Comparison of ENCODE assay signal across 1 cellular context in the genomic region with DNA sequence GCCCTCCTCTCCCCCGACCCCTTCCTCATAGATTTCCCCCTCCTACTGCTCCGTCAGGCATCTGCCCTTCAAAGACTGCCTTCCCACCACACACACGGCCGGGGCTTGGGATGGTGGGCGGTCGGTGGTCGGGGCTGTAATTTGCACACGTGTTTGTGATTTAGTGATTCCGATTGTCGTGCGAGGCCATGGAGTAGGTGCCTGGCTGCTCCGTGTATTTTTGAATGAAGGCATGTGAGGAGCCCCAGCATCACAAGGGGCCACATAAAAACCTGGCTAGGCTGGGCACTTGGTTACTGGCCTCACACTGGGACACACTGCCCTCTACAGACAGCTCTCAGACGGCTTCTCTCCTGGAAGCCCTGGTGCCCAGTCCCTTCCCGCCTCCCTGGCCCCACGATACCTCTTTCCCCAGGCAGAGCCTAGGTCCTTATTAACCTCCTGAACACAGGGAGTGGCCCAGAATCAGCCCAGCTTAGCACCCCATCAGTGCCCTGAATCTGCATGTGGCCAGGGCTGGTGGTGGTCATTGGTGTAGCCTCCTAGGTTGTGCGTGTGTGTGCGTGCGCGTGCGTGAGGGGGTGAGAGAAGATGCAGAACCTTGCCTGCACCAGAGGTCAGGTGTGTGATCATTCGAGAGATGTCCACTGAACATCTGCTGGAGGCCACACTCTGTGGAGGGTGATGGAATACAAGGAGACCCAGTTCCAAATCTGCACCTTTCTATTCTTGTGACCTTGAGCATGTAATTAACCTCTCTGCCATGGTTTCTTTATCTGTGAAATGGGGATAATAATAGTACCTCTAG.
TF ChIP-seq lines count a peak whose summit lies in the region.

No MANE protein-coding gene starts in this region.

TF ChIP-seq in HepG2, 621 proteins besides CTCF, POLR2A, EP300 and RAD21 (continues in another document):
- peak; percentile 70 for TF ChIP-seq CBX1 (IDR thresholded peaks at IDR 0.05; ENCODE audit: low read depth)
- TF ChIP-seq, protein P1, sequence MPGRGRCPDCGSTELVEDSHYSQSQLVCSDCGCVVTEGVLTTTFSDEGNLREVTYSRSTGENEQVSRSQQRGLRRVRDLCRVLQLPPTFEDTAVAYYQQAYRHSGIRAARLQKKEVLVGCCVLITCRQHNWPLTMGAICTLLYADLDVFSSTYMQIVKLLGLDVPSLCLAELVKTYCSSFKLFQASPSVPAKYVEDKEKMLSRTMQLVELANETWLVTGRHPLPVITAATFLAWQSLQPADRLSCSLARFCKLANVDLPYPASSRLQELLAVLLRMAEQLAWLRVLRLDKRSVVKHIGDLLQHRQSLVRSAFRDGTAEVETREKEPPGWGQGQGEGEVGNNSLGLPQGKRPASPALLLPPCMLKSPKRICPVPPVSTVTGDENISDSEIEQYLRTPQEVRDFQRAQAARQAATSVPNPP (CRISPR knock-in tag; IDR thresholded peaks at IDR 0.05), result no peak
- TF ChIP-seq ZNF34 (CRISPR knock-in tag; IDR thresholded peaks at IDR 0.05; ENCODE audit: borderline replicate concordance), result no peak
- peak; percentile 96 for TF ChIP-seq ZBTB38 (CRISPR knock-in tag; IDR thresholded peaks at IDR 0.05)
- TF ChIP-seq ARID2 (CRISPR knock-in tag; IDR thresholded peaks at IDR 0.05; ENCODE audit: borderline replicate concordance), result peak; percentile 85; the same call in 1 of the 2 replicates
- TF ChIP-seq, protein P2, sequence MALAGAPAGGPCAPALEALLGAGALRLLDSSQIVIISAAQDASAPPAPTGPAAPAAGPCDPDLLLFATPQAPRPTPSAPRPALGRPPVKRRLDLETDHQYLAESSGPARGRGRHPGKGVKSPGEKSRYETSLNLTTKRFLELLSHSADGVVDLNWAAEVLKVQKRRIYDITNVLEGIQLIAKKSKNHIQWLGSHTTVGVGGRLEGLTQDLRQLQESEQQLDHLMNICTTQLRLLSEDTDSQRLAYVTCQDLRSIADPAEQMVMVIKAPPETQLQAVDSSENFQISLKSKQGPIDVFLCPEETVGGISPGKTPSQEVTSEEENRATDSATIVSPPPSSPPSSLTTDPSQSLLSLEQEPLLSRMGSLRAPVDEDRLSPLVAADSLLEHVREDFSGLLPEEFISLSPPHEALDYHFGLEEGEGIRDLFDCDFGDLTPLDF (CRISPR knock-in tag; IDR thresholded peaks at IDR 0.05), result 0 out of 2 replicates have a peak, but pooled peaks have one; percentile 49
- TF ChIP-seq ZNF160 (CRISPR knock-in tag; IDR thresholded peaks at IDR 0.05), result peak; percentile 61; the same call in 1 of the 2 replicates
- no peak for TF ChIP-seq TBX3 (IDR thresholded peaks at IDR 0.05; ENCODE audit: borderline replicate concordance)
- TF ChIP-seq CHD4 (IDR thresholded peaks at IDR 0.05; ENCODE audit: borderline replicate concordance, low read length), result peak; percentile 74; the same call in 1 of the 2 replicates
- no peak for TF ChIP-seq NR3C1 (CRISPR knock-in tag; IDR thresholded peaks at IDR 0.05)
- no peak for TF ChIP-seq SMARCE1 (IDR thresholded peaks at IDR 0.05; ENCODE audit: borderline replicate concordance)
- peak; percentile 41; the same call in 1 of the 2 replicates for TF ChIP-seq KDM4B (CRISPR knock-in tag; IDR thresholded peaks at IDR 0.05)
- TF ChIP-seq, protein P3, sequence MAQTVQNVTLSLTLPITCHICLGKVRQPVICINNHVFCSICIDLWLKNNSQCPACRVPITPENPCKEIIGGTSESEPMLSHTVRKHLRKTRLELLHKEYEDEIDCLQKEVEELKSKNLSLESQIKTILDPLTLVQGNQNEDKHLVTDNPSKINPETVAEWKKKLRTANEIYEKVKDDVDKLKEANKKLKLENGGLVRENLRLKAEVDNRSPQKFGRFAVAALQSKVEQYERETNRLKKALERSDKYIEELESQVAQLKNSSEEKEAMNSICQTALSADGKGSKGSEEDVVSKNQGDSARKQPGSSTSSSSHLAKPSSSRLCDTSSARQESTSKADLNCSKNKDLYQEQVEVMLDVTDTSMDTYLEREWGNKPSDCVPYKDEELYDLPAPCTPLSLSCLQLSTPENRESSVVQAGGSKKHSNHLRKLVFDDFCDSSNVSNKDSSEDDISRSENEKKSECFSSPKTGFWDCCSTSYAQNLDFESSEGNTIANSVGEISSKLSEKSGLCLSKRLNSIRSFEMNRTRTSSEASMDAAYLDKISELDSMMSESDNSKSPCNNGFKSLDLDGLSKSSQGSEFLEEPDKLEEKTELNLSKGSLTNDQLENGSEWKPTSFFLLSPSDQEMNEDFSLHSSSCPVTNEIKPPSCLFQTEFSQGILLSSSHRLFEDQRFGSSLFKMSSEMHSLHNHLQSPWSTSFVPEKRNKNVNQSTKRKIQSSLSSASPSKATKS (CRISPR knock-in tag; IDR thresholded peaks at IDR 0.05), result no peak
- TF ChIP-seq NR2C2 (CRISPR knock-in tag; IDR thresholded peaks at IDR 0.05; ENCODE audit: borderline replicate concordance), result peak; percentile 59
- TF ChIP-seq MATR3 (CRISPR knock-in tag; IDR thresholded peaks at IDR 0.05), result no peak
- no peak for TF ChIP-seq RBFOX2 (IDR thresholded peaks at IDR 0.05; ENCODE audit: low read depth, low read length)
- peak; percentile 81 for TF ChIP-seq MYC (CRISPR knock-in tag; IDR thresholded peaks at IDR 0.05; ENCODE audit: borderline replicate concordance)
- TF ChIP-seq ZBTB8A (CRISPR knock-in tag; IDR thresholded peaks at IDR 0.05; ENCODE audit: borderline replicate concordance, low read depth), result 0 out of 2 replicates have a peak, but pooled peaks have one; percentile 40
- peak; percentile 86 for TF ChIP-seq ZNF121 (CRISPR knock-in tag; IDR thresholded peaks at IDR 0.05)
- TF ChIP-seq, protein P4, sequence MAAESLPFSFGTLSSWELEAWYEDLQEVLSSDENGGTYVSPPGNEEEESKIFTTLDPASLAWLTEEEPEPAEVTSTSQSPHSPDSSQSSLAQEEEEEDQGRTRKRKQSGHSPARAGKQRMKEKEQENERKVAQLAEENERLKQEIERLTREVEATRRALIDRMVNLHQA (CRISPR knock-in tag; IDR thresholded peaks at IDR 0.05), result peak; percentile 24; the same call in 1 of the 2 replicates
- TF ChIP-seq BHLHE40 (IDR thresholded peaks at IDR 0.05; ENCODE audit: low read length), result no peak
- TF ChIP-seq ZNF776 (CRISPR knock-in tag; IDR thresholded peaks at IDR 0.05), result peak; percentile 38; the same call in 1 of the 2 replicates
- no peak for TF ChIP-seq ZNF17 (CRISPR knock-in tag; IDR thresholded peaks at IDR 0.05)
- peak; percentile 86; the same call in 1 of the 2 replicates for TF ChIP-seq PAX8 (CRISPR knock-in tag; IDR thresholded peaks at IDR 0.05; ENCODE audit: borderline replicate concordance)
- no peak; the same call in 1 of the 2 replicates for TF ChIP-seq MTF2 (CRISPR knock-in tag; IDR thresholded peaks at IDR 0.05; ENCODE audit: borderline replicate concordance)
- peak; percentile 81 for TF ChIP-seq IKZF4 (CRISPR knock-in tag; IDR thresholded peaks at IDR 0.05; ENCODE audit: borderline replicate concordance, low read depth, not compliant biosample characterization)
- TF ChIP-seq NFIC (IDR thresholded peaks at IDR 0.05; ENCODE audit: low read length), result no peak
- TF ChIP-seq ZNF337 (CRISPR knock-in tag; IDR thresholded peaks at IDR 0.05; ENCODE audit: borderline replicate concordance, low read depth), result no peak
- TF ChIP-seq KDM2A (CRISPR knock-in tag; IDR thresholded peaks at IDR 0.05; ENCODE audit: borderline replicate concordance, low read depth), result peak; percentile 74
- no peak for TF ChIP-seq KLF16 (CRISPR knock-in tag; IDR thresholded peaks at IDR 0.05)
- TF ChIP-seq, protein P5, sequence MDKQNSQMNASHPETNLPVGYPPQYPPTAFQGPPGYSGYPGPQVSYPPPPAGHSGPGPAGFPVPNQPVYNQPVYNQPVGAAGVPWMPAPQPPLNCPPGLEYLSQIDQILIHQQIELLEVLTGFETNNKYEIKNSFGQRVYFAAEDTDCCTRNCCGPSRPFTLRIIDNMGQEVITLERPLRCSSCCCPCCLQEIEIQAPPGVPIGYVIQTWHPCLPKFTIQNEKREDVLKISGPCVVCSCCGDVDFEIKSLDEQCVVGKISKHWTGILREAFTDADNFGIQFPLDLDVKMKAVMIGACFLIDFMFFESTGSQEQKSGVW (CRISPR knock-in tag; IDR thresholded peaks at IDR 0.05; ENCODE audit: borderline replicate concordance), result no peak
- no peak for TF ChIP-seq REL (CRISPR knock-in tag; conservative IDR thresholded peaks at IDR 0.05)
- peak; percentile 88; the same call in 1 of the 2 replicates for TF ChIP-seq ZBTB3 (CRISPR knock-in tag; IDR thresholded peaks at IDR 0.05; ENCODE audit: borderline replicate concordance, low read depth)
- TF ChIP-seq, protein P6, sequence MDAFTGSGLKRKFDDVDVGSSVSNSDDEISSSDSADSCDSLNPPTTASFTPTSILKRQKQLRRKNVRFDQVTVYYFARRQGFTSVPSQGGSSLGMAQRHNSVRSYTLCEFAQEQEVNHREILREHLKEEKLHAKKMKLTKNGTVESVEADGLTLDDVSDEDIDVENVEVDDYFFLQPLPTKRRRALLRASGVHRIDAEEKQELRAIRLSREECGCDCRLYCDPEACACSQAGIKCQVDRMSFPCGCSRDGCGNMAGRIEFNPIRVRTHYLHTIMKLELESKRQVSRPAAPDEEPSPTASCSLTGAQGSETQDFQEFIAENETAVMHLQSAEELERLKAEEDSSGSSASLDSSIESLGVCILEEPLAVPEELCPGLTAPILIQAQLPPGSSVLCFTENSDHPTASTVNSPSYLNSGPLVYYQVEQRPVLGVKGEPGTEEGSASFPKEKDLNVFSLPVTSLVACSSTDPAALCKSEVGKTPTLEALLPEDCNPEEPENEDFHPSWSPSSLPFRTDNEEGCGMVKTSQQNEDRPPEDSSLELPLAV (CRISPR knock-in tag; conservative IDR thresholded peaks at IDR 0.05; ENCODE audit: low read depth), result no peak
- no peak for TF ChIP-seq ZNF709 (CRISPR knock-in tag; IDR thresholded peaks at IDR 0.05)
- TF ChIP-seq ZNF567 (CRISPR knock-in tag; IDR thresholded peaks at IDR 0.05; ENCODE audit: borderline replicate concordance), result peak; percentile 99
- TF ChIP-seq ZMYM4 (CRISPR knock-in tag; IDR thresholded peaks at IDR 0.05), result peak; percentile 73
- TF ChIP-seq CHCHD3 (CRISPR knock-in tag; IDR thresholded peaks at IDR 0.05), result no peak
- 0 out of 2 replicates have a peak, but pooled peaks have one; percentile 41 for TF ChIP-seq WIZ (CRISPR knock-in tag; IDR thresholded peaks at IDR 0.05)
- peak; percentile 32; the same call in 1 of the 2 replicates for TF ChIP-seq GTF2F1 (IDR thresholded peaks at IDR 0.05; ENCODE audit: low read length)
- TF ChIP-seq ZBTB42 (CRISPR knock-in tag; IDR thresholded peaks at IDR 0.05), result no peak; the same call in 1 of the 2 replicates
- TF ChIP-seq ATRX (CRISPR knock-in tag; IDR thresholded peaks at IDR 0.05; ENCODE audit: borderline replicate concordance), result no peak
- 0 out of 2 replicates have a peak, but pooled peaks have one; percentile 63 for TF ChIP-seq FOXJ3 (CRISPR knock-in tag; IDR thresholded peaks at IDR 0.05; ENCODE audit: borderline replicate concordance)
- TF ChIP-seq, protein P7, sequence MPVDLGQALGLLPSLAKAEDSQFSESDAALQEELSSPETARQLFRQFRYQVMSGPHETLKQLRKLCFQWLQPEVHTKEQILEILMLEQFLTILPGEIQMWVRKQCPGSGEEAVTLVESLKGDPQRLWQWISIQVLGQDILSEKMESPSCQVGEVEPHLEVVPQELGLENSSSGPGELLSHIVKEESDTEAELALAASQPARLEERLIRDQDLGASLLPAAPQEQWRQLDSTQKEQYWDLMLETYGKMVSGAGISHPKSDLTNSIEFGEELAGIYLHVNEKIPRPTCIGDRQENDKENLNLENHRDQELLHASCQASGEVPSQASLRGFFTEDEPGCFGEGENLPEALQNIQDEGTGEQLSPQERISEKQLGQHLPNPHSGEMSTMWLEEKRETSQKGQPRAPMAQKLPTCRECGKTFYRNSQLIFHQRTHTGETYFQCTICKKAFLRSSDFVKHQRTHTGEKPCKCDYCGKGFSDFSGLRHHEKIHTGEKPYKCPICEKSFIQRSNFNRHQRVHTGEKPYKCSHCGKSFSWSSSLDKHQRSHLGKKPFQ (CRISPR knock-in tag; IDR thresholded peaks at IDR 0.05; ENCODE audit: insufficient replicate concordance), result peak; percentile 84
- no peak for TF ChIP-seq ZSCAN30 (CRISPR knock-in tag; IDR thresholded peaks at IDR 0.05)
- TF ChIP-seq DMAP1 (CRISPR knock-in tag; IDR thresholded peaks at IDR 0.05), result no peak
- TF ChIP-seq ATF1 (CRISPR knock-in tag; IDR thresholded peaks at IDR 0.05), result no peak
- TF ChIP-seq, protein P8, sequence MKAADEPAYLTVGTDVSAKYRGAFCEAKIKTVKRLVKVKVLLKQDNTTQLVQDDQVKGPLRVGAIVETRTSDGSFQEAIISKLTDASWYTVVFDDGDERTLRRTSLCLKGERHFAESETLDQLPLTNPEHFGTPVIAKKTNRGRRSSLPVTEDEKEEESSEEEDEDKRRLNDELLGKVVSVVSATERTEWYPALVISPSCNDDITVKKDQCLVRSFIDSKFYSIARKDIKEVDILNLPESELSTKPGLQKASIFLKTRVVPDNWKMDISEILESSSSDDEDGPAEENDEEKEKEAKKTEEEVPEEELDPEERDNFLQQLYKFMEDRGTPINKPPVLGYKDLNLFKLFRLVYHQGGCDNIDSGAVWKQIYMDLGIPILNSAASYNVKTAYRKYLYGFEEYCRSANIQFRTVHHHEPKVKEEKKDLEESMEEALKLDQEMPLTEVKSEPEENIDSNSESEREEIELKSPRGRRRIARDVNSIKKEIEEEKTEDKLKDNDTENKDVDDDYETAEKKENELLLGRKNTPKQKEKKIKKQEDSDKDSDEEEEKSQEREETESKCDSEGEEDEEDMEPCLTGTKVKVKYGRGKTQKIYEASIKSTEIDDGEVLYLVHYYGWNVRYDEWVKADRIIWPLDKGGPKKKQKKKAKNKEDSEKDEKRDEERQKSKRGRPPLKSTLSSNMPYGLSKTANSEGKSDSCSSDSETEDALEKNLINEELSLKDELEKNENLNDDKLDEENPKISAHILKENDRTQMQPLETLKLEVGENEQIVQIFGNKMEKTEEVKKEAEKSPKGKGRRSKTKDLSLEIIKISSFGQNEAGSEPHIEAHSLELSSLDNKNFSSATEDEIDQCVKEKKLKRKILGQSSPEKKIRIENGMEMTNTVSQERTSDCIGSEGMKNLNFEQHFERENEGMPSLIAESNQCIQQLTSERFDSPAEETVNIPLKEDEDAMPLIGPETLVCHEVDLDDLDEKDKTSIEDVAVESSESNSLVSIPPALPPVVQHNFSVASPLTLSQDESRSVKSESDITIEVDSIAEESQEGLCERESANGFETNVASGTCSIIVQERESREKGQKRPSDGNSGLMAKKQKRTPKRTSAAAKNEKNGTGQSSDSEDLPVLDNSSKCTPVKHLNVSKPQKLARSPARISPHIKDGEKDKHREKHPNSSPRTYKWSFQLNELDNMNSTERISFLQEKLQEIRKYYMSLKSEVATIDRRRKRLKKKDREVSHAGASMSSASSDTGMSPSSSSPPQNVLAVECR (CRISPR knock-in tag; IDR thresholded peaks at IDR 0.05; ENCODE audit: borderline replicate concordance), result peak; percentile 47
- TF ChIP-seq PHF20 (CRISPR knock-in tag; IDR thresholded peaks at IDR 0.05), result no peak
- TF ChIP-seq, protein P9, sequence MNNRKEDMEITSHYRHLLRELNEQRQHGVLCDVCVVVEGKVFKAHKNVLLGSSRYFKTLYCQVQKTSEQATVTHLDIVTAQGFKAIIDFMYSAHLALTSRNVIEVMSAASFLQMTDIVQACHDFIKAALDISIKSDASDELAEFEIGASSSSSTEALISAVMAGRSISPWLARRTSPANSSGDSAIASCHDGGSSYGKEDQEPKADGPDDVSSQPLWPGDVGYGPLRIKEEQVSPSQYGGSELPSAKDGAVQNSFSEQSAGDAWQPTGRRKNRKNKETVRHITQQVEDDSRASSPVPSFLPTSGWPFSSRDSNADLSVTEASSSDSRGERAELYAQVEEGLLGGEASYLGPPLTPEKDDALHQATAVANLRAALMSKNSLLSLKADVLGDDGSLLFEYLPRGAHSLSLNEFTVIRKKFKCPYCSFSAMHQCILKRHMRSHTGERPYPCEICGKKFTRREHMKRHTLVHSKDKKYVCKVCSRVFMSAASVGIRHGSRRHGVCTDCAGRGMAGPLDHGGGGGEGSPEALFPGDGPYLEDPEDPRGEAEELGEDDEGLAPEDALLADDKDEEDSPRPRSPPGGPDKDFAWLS (CRISPR knock-in tag; IDR thresholded peaks at IDR 0.05; ENCODE audit: borderline replicate concordance), result 0 out of 2 replicates have a peak, but pooled peaks have one; percentile 88
